ENCODE assay signal across 24 cellular contexts in the genomic region with DNA sequence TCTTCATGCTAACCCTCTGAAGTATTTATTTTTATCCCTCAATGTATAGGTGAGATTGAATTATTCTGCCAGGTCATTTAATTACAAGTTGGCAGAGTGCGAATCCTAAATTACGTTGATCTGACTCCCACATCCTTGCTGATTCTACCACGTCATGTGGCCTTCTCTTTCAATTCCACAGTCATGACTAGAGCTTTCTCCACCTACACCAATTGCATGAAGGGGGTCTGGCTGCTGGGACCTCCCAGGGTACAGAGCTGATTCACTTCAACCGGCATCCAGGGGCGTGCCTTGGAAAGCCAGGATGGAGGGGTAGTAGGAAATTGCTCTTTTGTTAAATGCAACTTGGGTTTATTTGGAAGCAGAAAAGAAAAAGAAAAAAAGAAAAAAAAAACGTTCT. TPM values are rescaled to one million over a fixed set of nuclear protein-coding genes. Genes with fewer than 3 reads are reported as not detected.
DNase-seq lines count a peak whose midpoint lies in the region; FAIRE-seq and TF ChIP-seq lines count a peak whose summit lies in the region.
"Had no signal": no experiment of that assay in that cellular context is flagged by ENCODE, and none has a peak within 500 bp of the region (broad histone marks: within the 10 kb centered on the region; RNA-seq: fewer than 3 reads in every experiment).

No MANE protein-coding gene starts in this region.

- H3K27me3 Mint-ChIP-seq in activated T-helper 2 cell treated with anti-CD3 and anti-CD28 coated beads, Interferon-gamma antibody, Interleukin-2, Interleukin-4, amounts not matched to agents 10 μg/mL and 5 μg/mL and 100 μg/mL, durations not matched to agents 14 hours and 24 hours and 36 hours (ENCODE audit: low read depth): no peaks in the 10 kb centered on the region

- DNase-seq in AG08395 (ENCODE audit: low spot score) (peak; percentile 47), HT1080 (ENCODE audit: low read depth) (peak; percentile 84), choroid plexus epithelial cell (ENCODE audit: low read depth) (peak; percentile 68), non-pigmented ciliary epithelial cell (ENCODE audit: low read depth) (peak; percentile 58), GM19239 (ENCODE audit: insufficient read length, low spot score) (no peak)
- no peak for DNase-seq in activated T-cell treated with anti-CD3 and anti-CD28 coated beads, Interleukin-2, amount 50 U/mL, for 48 hours
- DNase-seq in activated T-helper 2 cell treated with anti-CD3 and anti-CD28 coated beads, Interferon-gamma antibody, Interleukin-2, Interleukin-4, amounts not matched to agents 10 μg/mL and 5 μg/mL and 100 μg/mL, durations not matched to agents 14 hours and 24 hours and 36 hours (ENCODE audit: low spot score): no peak
- no peak for DNase-seq in activated CD4-positive, CD25-positive, alpha-beta regulatory T cell treated with anti-CD3 and anti-CD28 coated beads, Interleukin-2, amount 50 U/mL, for 72 hours
- DNase-seq: activated CD8-positive, alpha-beta memory T cell treated with anti-CD3 and anti-CD28 coated beads, Interleukin-2, amount 50 U/mL, for 48 hours; activated gamma-delta T cell treated with Interleukin-2 at 50 U/mL for 16 hours; amniotic stem cell; endodermal cell; kidney; naive thymus-derived CD4-positive, alpha-beta T cell; NCI-H1105; NCI-H2107; NCI-H526; small intestine; stimulated activated CD4-positive, alpha-beta T cell treated with anti-CD3 and anti-CD28 coated beads, Interleukin-4, amount 100 ng/mL, for 4 hours; T-cell; upper lobe of right lung had no signal

- no peak for TF ChIP-seq CTCF in choroid plexus epithelial cell (conservative IDR thresholded peaks at IDR 0.05; ENCODE audit: low read depth, low read length)

- H3K27ac Mint-ChIP-seq in activated T-helper 2 cell treated with anti-CD3 and anti-CD28 coated beads, Interferon-gamma antibody, Interleukin-2, Interleukin-4, amounts not matched to agents 10 μg/mL and 5 μg/mL and 100 μg/mL, durations not matched to agents 14 hours and 24 hours and 36 hours: no peak overlapping the region
- H3K27ac Mint-ChIP-seq: CD14-positive monocyte; endodermal cell; naive thymus-derived CD4-positive, alpha-beta T cell; T-cell had no signal

- H3K9me3 Mint-ChIP-seq in activated T-helper 2 cell treated with anti-CD3 and anti-CD28 coated beads, Interferon-gamma antibody, Interleukin-2, Interleukin-4, amounts not matched to agents 10 μg/mL and 5 μg/mL and 100 μg/mL, durations not matched to agents 14 hours and 24 hours and 36 hours: no peaks in the 10 kb centered on the region
- H3K9me3 Mint-ChIP-seq: endodermal cell had no signal

- intact Hi-C loops in activated T-helper 2 cell treated with anti-CD3 and anti-CD28 coated beads, Interferon-gamma antibody, Interleukin-2, Interleukin-4, amounts not matched to agents 10 μg/mL and 5 μg/mL and 100 μg/mL, durations not matched to agents 14 hours and 24 hours and 36 hours (cut with micrococcal nuclease): no loop called here

- no peaks in the 10 kb centered on the region for H3K36me3 Mint-ChIP-seq in activated T-helper 2 cell treated with anti-CD3 and anti-CD28 coated beads, Interferon-gamma antibody, Interleukin-2, Interleukin-4, amounts not matched to agents 10 μg/mL and 5 μg/mL and 100 μg/mL, durations not matched to agents 14 hours and 24 hours and 36 hours (ENCODE audit: low read depth)
- H3K36me3 Mint-ChIP-seq: CD14-positive monocyte; naive thymus-derived CD4-positive, alpha-beta T cell; T-cell had no signal

- no peak overlapping the region for H3K4me3 Mint-ChIP-seq in activated T-helper 2 cell treated with anti-CD3 and anti-CD28 coated beads, Interferon-gamma antibody, Interleukin-2, Interleukin-4, amounts not matched to agents 10 μg/mL and 5 μg/mL and 100 μg/mL, durations not matched to agents 14 hours and 24 hours and 36 hours (ENCODE audit: low read depth)
- H3K4me3 Mint-ChIP-seq: CD14-positive monocyte; endodermal cell; naive thymus-derived CD4-positive, alpha-beta T cell; T-cell had no signal

- no peak for FAIRE-seq in GM19239 (lab: Jason Lieb, UNC)
- FAIRE-seq: A549 had no signal

- no peaks in the 10 kb centered on the region for H3K4me1 Mint-ChIP-seq in activated T-helper 2 cell treated with anti-CD3 and anti-CD28 coated beads, Interferon-gamma antibody, Interleukin-2, Interleukin-4, amounts not matched to agents 10 μg/mL and 5 μg/mL and 100 μg/mL, durations not matched to agents 14 hours and 24 hours and 36 hours (ENCODE audit: low read depth)
- H3K4me1 Mint-ChIP-seq: CD14-positive monocyte; endodermal cell; naive thymus-derived CD4-positive, alpha-beta T cell; T-cell had no signal

- H3K4me3 ChIP-seq in choroid plexus epithelial cell (ENCODE audit: low read depth, low read length): no peak overlapping the region
- H3K4me3 ChIP-seq: A549, hepatocyte, upper lobe of right lung had no signal

RNA-seq across cellular contexts. Expression of a gene that starts 41.1 kb away (rescaled TPM):
- 50.8 and 66.0 TPM in 2 replicates for total RNA-seq in HT1080 (2014; rRNA removed; shearing (Covaris generic))
- polyA plus RNA-seq in HT1080 (2015; cell fraction: cytosol; rRNA removed): 55.7 and 76.6 TPM in 2 replicates
- 117 and 148 TPM in 2 replicates for polyA plus RNA-seq in HT1080 (2015; cell fraction: nucleus; rRNA removed)
- total RNA-seq in activated T-helper 2 cell treated with anti-CD3 and anti-CD28 coated beads, Interferon-gamma antibody, Interleukin-2, Interleukin-4, amounts not matched to agents 10 μg/mL and 5 μg/mL and 100 μg/mL, durations not matched to agents 14 hours and 24 hours and 36 hours: not detected in 2 replicates
- total RNA-seq: naive thymus-derived CD4-positive, alpha-beta T cell; T-cell had no signal
- polyA plus RNA-seq: A549; naive thymus-derived CD4-positive, alpha-beta T cell had no signal

Comparison
In these comparisons a context has a peak if more than half of its experiments do, and no peak if none do; other contexts are left out.
1. DNase-seq: peak in AG08395 (single experiment), HT1080 (single experiment), choroid plexus epithelial cell (single experiment) and non-pigmented ciliary epithelial cell (single experiment); none in activated T-cell treated with anti-CD3 and anti-CD28 coated beads, Interleukin-2, amount 50 U/mL, for 48 hours (0 of 2), activated T-helper 2 cell treated with anti-CD3 and anti-CD28 coated beads, Interferon-gamma antibody, Interleukin-2, Interleukin-4, amounts not matched to agents 10 μg/mL and 5 μg/mL and 100 μg/mL, durations not matched to agents 14 hours and 24 hours and 36 hours (single experiment), activated CD4-positive, CD25-positive, alpha-beta regulatory T cell treated with anti-CD3 and anti-CD28 coated beads, Interleukin-2, amount 50 U/mL, for 72 hours (single experiment) and GM19239 (single experiment).
2. RNA of a gene that starts 41.1 kb away (total RNA-seq): 50.8 to 66.0 TPM in HT1080; not detected in activated T-helper 2 cell treated with anti-CD3 and anti-CD28 coated beads, Interferon-gamma antibody, Interleukin-2, Interleukin-4, amounts not matched to agents 10 μg/mL and 5 μg/mL and 100 μg/mL, durations not matched to agents 14 hours and 24 hours and 36 hours; every median in the first group is over 10 times any median in the second.